1 cellular context compared by ENCODE assay signal in genomic region chr5:76372320-76373054, GRCh38.
TF ChIP-seq lines count a peak whose summit lies in the region.

No MANE protein-coding gene starts in this region.

TF ChIP-seq in A549, 52 proteins besides CTCF, POLR2A, EP300 and RAD21 (continued from another document):
- TF ChIP-seq HOXB5 (CRISPR knock-in tag; IDR thresholded peaks at IDR 0.05) (no peak), JUNB (IDR thresholded peaks at IDR 0.05) (peak; percentile 44; the same call in 1 of the 2 replicates), FOXS1 (CRISPR knock-in tag; IDR thresholded peaks at IDR 0.05) (no peak), MAFK (IDR thresholded peaks at IDR 0.05; ENCODE audit: partially characterized antibody) (peak; percentile 100), REST (IDR thresholded peaks at IDR 0.05) (no peak)
